Comparison of ENCODE assay signal across 33 cellular contexts in genomic region chr13:102757006-102757405, GRCh38. TPM values are rescaled to one million over a fixed set of nuclear protein-coding genes. Genes with fewer than 3 reads are reported as not detected.
"Had no signal": no experiment of that assay in that cellular context is flagged by ENCODE, and none has a peak within 500 bp of the region (broad histone marks: within the 10 kb centered on the region; RNA-seq: fewer than 3 reads in every experiment).

No MANE protein-coding gene starts in this region.

- H3K27me3 Mint-ChIP-seq: activated CD8-positive, alpha-beta T cell treated with anti-CD3 and anti-CD28 coated beads for 36 hours; activated T-cell treated with anti-CD3 and anti-CD28 coated beads, Interleukin-2, amount 50 U/mL, for 24 hours had no signal

- H3K4me3 ChIP-seq: ascending aorta had no signal

- H3K36me3 ChIP-seq: ascending aorta had no signal

- H3K36me3 Mint-ChIP-seq: T-cell had no signal

- H3K4me3 Mint-ChIP-seq: activated CD8-positive, alpha-beta T cell treated with anti-CD3 and anti-CD28 coated beads for 36 hours; activated naive CD4-positive, alpha-beta T cell treated with anti-CD3 and anti-CD28 coated beads, Interleukin-2, amount 50 U/mL, for 24 hours; activated naive CD8-positive, alpha-beta T cell treated with anti-CD3 and anti-CD28 coated beads, Interleukin-2, amount 10 ng/mL, durations not matched to agents 7 days and 5 days; activated T-cell treated with anti-CD3 and anti-CD28 coated beads, Interleukin-2, amount 50 U/mL, for 24 hours; T-cell; T-helper 17 cell had no signal

- H3K4me1 Mint-ChIP-seq: activated naive CD4-positive, alpha-beta T cell treated with anti-CD3 and anti-CD28 coated beads, Interleukin-2, amount 50 U/mL, for 24 hours; T-cell; T-helper 17 cell had no signal

- DNase-seq: activated CD4-positive, alpha-beta T cell treated with anti-CD3 and anti-CD28 coated beads for 1 hour; activated CD4-positive, alpha-beta T cell treated with anti-CD3 and anti-CD28 coated beads for 48 hours; activated CD4-positive, CD25-positive, alpha-beta regulatory T cell; activated CD8-positive, alpha-beta T cell treated with anti-CD3 and anti-CD28 coated beads for 36 hours; activated gamma-delta T cell; activated naive CD4-positive, alpha-beta T cell treated with Interleukin-2 at 50 U/mL for 16 hours; activated naive CD8-positive, alpha-beta T cell treated with anti-CD3 and anti-CD28 coated beads, Interleukin-2, amount 10 ng/mL, durations not matched to agents 7 days and 5 days; activated T-cell treated with anti-CD3 and anti-CD28 coated beads, Interleukin-2, amount 50 U/mL, for 24 hours; amygdala; NCI-H1048; NCI-H1105 treated with DMSO at 0.1 percent for 48 hours; NCI-H1436 treated with DMSO at 0.1 percent for 48 hours; NCI-H1694 treated with DMSO at 0.1 percent for 48 hours; NCI-H2029; NCI-H2171 treated with DMSO at 0.1 percent for 48 hours; NCI-H2227 treated with DMSO at 0.1 percent for 48 hours; NCI-H446; NCI-H510A treated with DMSO at 0.1 percent for 48 hours; NCI-H526 treated with DMSO at 0.1 percent for 48 hours; NCI-H774; SIG-M5; T-cell; T-helper 17 cell; T-helper 9 cell had no signal

- H3K9ac ChIP-seq: KMS-11 had no signal

- H3K27me3 ChIP-seq: ascending aorta had no signal

- H3K4me1 ChIP-seq: ascending aorta had no signal

- H3K27ac Mint-ChIP-seq: activated CD8-positive, alpha-beta T cell treated with anti-CD3 and anti-CD28 coated beads for 36 hours; activated naive CD4-positive, alpha-beta T cell treated with anti-CD3 and anti-CD28 coated beads, Interleukin-2, amount 50 U/mL, for 24 hours; activated naive CD8-positive, alpha-beta T cell treated with anti-CD3 and anti-CD28 coated beads, Interleukin-2, amount 10 ng/mL, durations not matched to agents 7 days and 5 days; activated T-cell treated with anti-CD3 and anti-CD28 coated beads, Interleukin-2, amount 50 U/mL, for 24 hours; activated T-helper 2 cell treated with anti-CD3 and anti-CD28 coated beads, Interferon-gamma antibody, Interleukin-2, Interleukin-4, amounts not matched to agents 10 μg/mL and 5 μg/mL and 100 μg/mL, durations not matched to agents 14 hours and 24 hours and 36 hours; T-cell; T-helper 17 cell had no signal

- H3K27ac ChIP-seq: ascending aorta, KMS-11, VCaP had no signal

- ATAC-seq: activated CD8-positive, alpha-beta T cell treated with anti-CD3 and anti-CD28 coated beads for 36 hours; Panc1; Right ventricle myocardium inferior; SK-N-SH treated with all-trans-retinoic acid at 6 μM for 48 hours; T-cell; T-helper 17 cell had no signal

- H3K4me2 ChIP-seq: KMS-11 had no signal

- H3K9me3 Mint-ChIP-seq: activated naive CD4-positive, alpha-beta T cell treated with anti-CD3 and anti-CD28 coated beads, Interleukin-2, amount 50 U/mL, for 24 hours; activated T-cell treated with anti-CD3 and anti-CD28 coated beads, Interleukin-2, amount 50 U/mL, for 24 hours; activated T-helper 2 cell treated with anti-CD3 and anti-CD28 coated beads, Interferon-gamma antibody, Interleukin-2, Interleukin-4, amounts not matched to agents 10 μg/mL and 5 μg/mL and 100 μg/mL, durations not matched to agents 14 hours and 24 hours and 36 hours; T-cell had no signal

RNA-seq across cellular contexts. Expression of gene POGLUT2, which starts 41.8 kb away (rescaled TPM):
- total RNA-seq: SK-MEL-5 had no signal
